29 cellular contexts compared by ENCODE assay signal in the genomic region with DNA sequence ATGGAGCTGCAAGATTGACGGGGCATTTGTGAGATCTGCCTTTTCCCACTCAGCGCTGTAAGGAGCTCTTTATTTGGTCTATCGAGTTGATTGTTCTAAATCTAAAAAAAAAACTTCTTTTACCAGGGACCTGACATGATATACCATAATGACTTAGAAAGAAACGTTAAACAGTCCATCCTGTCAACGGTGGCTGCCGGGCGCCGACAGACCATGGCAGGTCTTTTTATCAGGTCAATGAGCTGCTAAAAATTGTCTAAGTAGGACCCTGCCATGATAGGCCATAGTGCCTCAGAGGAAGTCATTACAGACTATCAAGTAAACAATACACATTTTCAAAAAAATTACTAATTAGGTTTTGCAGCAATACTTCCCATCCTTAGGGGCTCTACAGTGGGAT.
"Had no signal": no experiment of that assay in that cellular context is flagged by ENCODE, and none has a peak within 500 bp of the region (broad histone marks: within the 10 kb centered on the region; RNA-seq: fewer than 3 reads in every experiment).

No MANE protein-coding gene starts in this region.

- H3K27ac ChIP-seq: stomach, suprapubic skin, testis, thoracic aorta, thyroid gland, tibial artery, tibial nerve, transverse colon, upper lobe of left lung, upper lobe of right lung, uterus, vagina had no signal

- FAIRE-seq: urothelium cell line had no signal

- H3K36me3 Mint-ChIP-seq: stimulated activated effector memory CD8-positive, alpha-beta T cell treated with anti-CD3 and anti-CD28 coated beads, Interleukin-12 subunit alpha, Interleukin-12 subunit beta, amount 100 ng/mL, for 72 hours; type B pancreatic cell had no signal

- H3K4me3 Mint-ChIP-seq: stimulated activated effector memory CD8-positive, alpha-beta T cell treated with anti-CD3 and anti-CD28 coated beads, Interleukin-12 subunit alpha, Interleukin-12 subunit beta, amount 100 ng/mL, for 72 hours; stimulated activated memory B cell treated with anti-CD40 and anti-IgM and Interleukin-4, amounts not matched to agents 10 μg/mL and 1 μg/mL and 100 μg/mL, for 72 hours; stimulated activated naive B cell treated with anti-CD40 and anti-IgM and Interleukin-4, amounts not matched to agents 10 μg/mL and 1 μg/mL and 100 μg/mL, for 72 hours; stimulated activated naive CD8-positive, alpha-beta T cell treated with anti-CD3 and anti-CD28 coated beads, Interleukin-15, amount 100 ng/mL, for 72 hours; stimulated activated naive CD8-positive, alpha-beta T cell treated with anti-CD3 and anti-CD28 coated beads, Interleukin-15, Interleukin-2, amounts not matched to agents 100 ng/mL and 50 ng/mL, for 24 hours; type B pancreatic cell had no signal

- H3K27ac Mint-ChIP-seq: stimulated activated effector memory CD8-positive, alpha-beta T cell treated with anti-CD3 and anti-CD28 coated beads, Interleukin-12 subunit alpha, Interleukin-12 subunit beta, amount 100 ng/mL, for 72 hours; stimulated activated memory B cell treated with anti-CD40 and anti-IgM and Interleukin-4, amounts not matched to agents 10 μg/mL and 1 μg/mL and 100 μg/mL, for 72 hours; stimulated activated naive B cell treated with anti-CD40 and anti-IgM and Interleukin-4, amounts not matched to agents 10 μg/mL and 1 μg/mL and 100 μg/mL, for 72 hours; stimulated activated naive CD8-positive, alpha-beta T cell treated with anti-CD3 and anti-CD28 coated beads, Interleukin-15, amount 100 ng/mL, for 72 hours; stimulated activated naive CD8-positive, alpha-beta T cell treated with anti-CD3 and anti-CD28 coated beads, Interleukin-15, Interleukin-2, amounts not matched to agents 100 ng/mL and 50 ng/mL, for 24 hours; type B pancreatic cell had no signal

- H3K27me3 ChIP-seq: stomach, suprapubic skin, testis, thyroid gland, tibial artery, tibial nerve, upper lobe of left lung, upper lobe of right lung, uterus, vagina had no signal

- H3K4me3 ChIP-seq: stomach, suprapubic skin, testis, thoracic aorta, thyroid gland, tibial artery, tibial nerve, transverse colon, upper lobe of left lung, upper lobe of right lung, uterus, vagina had no signal

- H3K4me1 Mint-ChIP-seq: stimulated activated effector memory CD8-positive, alpha-beta T cell treated with anti-CD3 and anti-CD28 coated beads, Interleukin-12 subunit alpha, Interleukin-12 subunit beta, amount 100 ng/mL, for 72 hours; stimulated activated memory B cell treated with anti-CD40 and anti-IgM and Interleukin-4, amounts not matched to agents 10 μg/mL and 1 μg/mL and 100 μg/mL, for 72 hours; stimulated activated naive CD8-positive, alpha-beta T cell treated with anti-CD3 and anti-CD28 coated beads, Interleukin-15, amount 100 ng/mL, for 72 hours had no signal

- H3K4me1 ChIP-seq: stomach, suprapubic skin, testis, tibial artery, tibial nerve, transverse colon, upper lobe of left lung, upper lobe of right lung, uterus, vagina had no signal

- H3K27me3 Mint-ChIP-seq: stimulated activated memory B cell treated with anti-CD40 and anti-IgM and Interleukin-4, amounts not matched to agents 10 μg/mL and 1 μg/mL and 100 μg/mL, for 72 hours; stimulated activated naive B cell treated with anti-CD40 and anti-IgM and Interleukin-4, amounts not matched to agents 10 μg/mL and 1 μg/mL and 100 μg/mL, for 72 hours; stimulated activated naive CD8-positive, alpha-beta T cell treated with anti-CD3 and anti-CD28 coated beads, Interleukin-15, amount 100 ng/mL, for 72 hours; stimulated activated naive CD8-positive, alpha-beta T cell treated with anti-CD3 and anti-CD28 coated beads, Interleukin-15, Interleukin-2, amounts not matched to agents 100 ng/mL and 50 ng/mL, for 24 hours had no signal

- H3K36me3 ChIP-seq: stomach, suprapubic skin, thoracic aorta, thyroid gland, tibial artery, tibial nerve, transverse colon, upper lobe of left lung, upper lobe of right lung, uterus, vagina had no signal

- ATAC-seq: stimulated activated effector memory CD8-positive, alpha-beta T cell treated with anti-CD3 and anti-CD28 coated beads, Interleukin-12 subunit alpha, Interleukin-12 subunit beta, amount 100 ng/mL, for 72 hours; stimulated activated memory B cell treated with anti-CD40 and anti-IgM and Interleukin-4, amounts not matched to agents 10 μg/mL and 1 μg/mL and 100 μg/mL, for 72 hours; stimulated activated naive B cell treated with anti-CD40 and anti-IgM and Interleukin-4, amounts not matched to agents 10 μg/mL and 1 μg/mL and 100 μg/mL, for 72 hours; stimulated activated naive CD8-positive, alpha-beta T cell treated with anti-CD3 and anti-CD28 coated beads, Interleukin-15, amount 100 ng/mL, for 72 hours; stimulated activated naive CD8-positive, alpha-beta T cell treated with anti-CD3 and anti-CD28 coated beads, Interleukin-15, Interleukin-2, amounts not matched to agents 100 U/mL and 50 U/mL, for 24 hours; upper lobe of right lung had no signal

- H3K9me3 Mint-ChIP-seq: stimulated activated effector memory CD8-positive, alpha-beta T cell treated with anti-CD3 and anti-CD28 coated beads, Interleukin-12 subunit alpha, Interleukin-12 subunit beta, amount 100 ng/mL, for 72 hours; stimulated activated memory B cell treated with anti-CD40 and anti-IgM and Interleukin-4, amounts not matched to agents 10 μg/mL and 1 μg/mL and 100 μg/mL, for 72 hours; stimulated activated naive B cell treated with anti-CD40 and anti-IgM and Interleukin-4, amounts not matched to agents 10 μg/mL and 1 μg/mL and 100 μg/mL, for 72 hours; stimulated activated naive CD8-positive, alpha-beta T cell treated with anti-CD3 and anti-CD28 coated beads, Interleukin-15, amount 100 ng/mL, for 72 hours; stimulated activated naive CD8-positive, alpha-beta T cell treated with anti-CD3 and anti-CD28 coated beads, Interleukin-15, Interleukin-2, amounts not matched to agents 100 ng/mL and 50 ng/mL, for 24 hours; type B pancreatic cell had no signal

- DNase-seq: stimulated activated CD4-positive, alpha-beta T cell treated with anti-CD3 and anti-CD28 coated beads, Interleukin-2, amount 100 ng/mL, for 48 hours; stimulated activated CD4-positive, alpha-beta T cell treated with anti-CD3 and anti-CD28 coated beads, Interleukin-4, amount 100 ng/mL, for 1 hour; stimulated activated CD4-positive, alpha-beta T cell treated with anti-CD3 and anti-CD28 coated beads, Interleukin-4, amount 100 ng/mL, for 24 hours; stimulated activated CD4-positive, alpha-beta T cell treated with anti-CD3 and anti-CD28 coated beads, Interleukin-4, amount 100 ng/mL, for 4 hours; stimulated activated CD8-positive, alpha-beta memory T cell treated with anti-CD3 and anti-CD28 coated beads, Interleukin-4, amount 100 ng/mL, for 48 hours; stimulated activated naive B cell treated with anti-CD40 and anti-IgM and Interleukin-4, amounts not matched to agents 10 μg/mL and 1 μg/mL and 100 μg/mL, for 72 hours; stimulated activated naive CD4-positive, alpha-beta T cell; stimulated activated naive CD4-positive, alpha-beta T cell treated with Interleukin-2 at 50 U/mL for 16 hours; stimulated activated naive CD8-positive, alpha-beta T cell treated with anti-CD3 and anti-CD28 coated beads, Interleukin-15, amount 100 ng/mL, for 72 hours; stimulated activated naive CD8-positive, alpha-beta T cell treated with anti-CD3 and anti-CD28 coated beads, Interleukin-15, Interleukin-2, amounts not matched to agents 100 U/mL and 50 U/mL, for 24 hours; stomach; substantia nigra; testis; thyroid gland; tibial artery; transverse colon; trophoblast cell; upper lobe of right lung; uterus had no signal

- H3K9me3 ChIP-seq: stomach, suprapubic skin, testis, thoracic aorta, thyroid gland, tibial artery, tibial nerve, transverse colon, upper lobe of left lung, upper lobe of right lung, uterus, vagina had no signal
